32 cellular contexts compared by ENCODE assay signal in the genomic region with DNA sequence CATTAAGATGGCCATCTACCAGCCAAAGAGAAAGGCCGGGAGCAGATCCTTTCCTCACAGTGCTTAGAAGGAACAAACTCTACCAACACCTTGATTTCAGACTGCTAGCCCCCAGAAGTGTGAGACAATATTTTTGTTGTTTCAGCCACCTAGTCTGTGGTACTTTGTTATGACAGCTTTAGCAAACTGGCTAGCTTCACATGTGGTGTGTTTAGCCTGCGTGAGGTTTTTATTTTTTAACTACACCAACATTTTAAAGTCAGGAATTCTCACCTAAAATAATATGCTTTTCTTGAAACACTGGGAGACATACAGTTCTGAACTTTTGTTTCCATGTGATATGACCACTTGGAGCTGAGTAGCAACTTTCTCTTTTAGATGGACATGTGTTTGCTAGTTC.
"Had no signal": no experiment of that assay in that cellular context is flagged by ENCODE, and none has a peak within 500 bp of the region (broad histone marks: within the 10 kb centered on the region; RNA-seq: fewer than 3 reads in every experiment).

No MANE protein-coding gene starts in this region.

- H3K9me3 ChIP-seq: MG63 had no signal

- H3K27ac ChIP-seq: KMS-11 had no signal

- H3K36me3 ChIP-seq: MG63 had no signal

- DNase-seq: Karpas-422, MG63, MM.1S, NCI-H1048, NCI-H1092, NCI-H1092 treated with DMSO at 0.1 percent for 48 hours, NCI-H1105, NCI-H1105 treated with DMSO at 0.1 percent for 48 hours, NCI-H1417, NCI-H1417 treated with DMSO at 0.1 percent for 48 hours, NCI-H1436, NCI-H1436 treated with DMSO at 0.1 percent for 48 hours, NCI-H146, NCI-H1694, NCI-H1694 treated with DMSO at 0.1 percent for 48 hours, NCI-H187 treated with DMSO at 0.1 percent for 48 hours, NCI-H1930, NCI-H2029, NCI-H2029 treated with DMSO at 0.1 percent for 48 hours, NCI-H2081, NCI-H2081 treated with DMSO at 0.1 percent for 48 hours, NCI-H2107, NCI-H2171, NCI-H2171 treated with DMSO at 0.1 percent for 48 hours, NCI-H2227 treated with DMSO at 0.1 percent for 48 hours, NCI-H226, NCI-H345, NCI-H446, NCI-H446 treated with DMSO at 0.1 percent for 48 hours, NCI-H510A, NCI-H510A treated with DMSO at 0.1 percent for 48 hours had no signal

- H3K27me3 ChIP-seq: MG63 had no signal

- H3K4me3 ChIP-seq: MG63 had no signal

- H3K9ac ChIP-seq: KMS-11 had no signal

- H3K4me2 ChIP-seq: KMS-11 had no signal
